ENCODE assay signal across 8 cellular contexts in genomic region chrX:118459494-118459893, GRCh38. TPM values are rescaled to one million over a fixed set of nuclear protein-coding genes. Genes with fewer than 3 reads are reported as not detected.
DNase-seq lines count a peak whose midpoint lies in the region; ATAC-seq, FAIRE-seq and TF ChIP-seq lines count a peak whose summit lies in the region.

No MANE protein-coding gene starts in this region.

- H3K4me1 ChIP-seq in astrocyte (ENCODE audit: insufficient read depth, low read length), result no peaks in the 10 kb centered on the region
- H3K4me1 ChIP-seq in keratinocyte (ENCODE audit: control insufficient read depth, extremely low read depth, insufficient read depth, low read length), result no peaks in the 10 kb centered on the region

- no peaks in the 10 kb centered on the region for H3K9me1 ChIP-seq in keratinocyte (ENCODE audit: control insufficient read depth, extremely low read depth, insufficient read depth, low read length)

- H3K36me3 ChIP-seq in astrocyte (ENCODE audit: insufficient read depth, low read length) (no peaks in the 10 kb centered on the region), keratinocyte (ENCODE audit: control insufficient read depth in 2 of 2, extremely low read depth in 1 of 2, insufficient read depth in 2 of 2, low read length in 2 of 2) (no peaks in the 10 kb centered on the region)

- no peak overlapping the region for H3K4me3 ChIP-seq in astrocyte (ENCODE audit: insufficient read depth, low read depth, low read length)
- H3K4me3 ChIP-seq in keratinocyte (ENCODE audit: control insufficient read depth in 2 of 3, extremely low read depth in 1 of 3, insufficient read depth in 2 of 3, low read depth in 1 of 3, low read length in 3 of 3), result no peak overlapping the region

- H3K4me3 Mint-ChIP-seq in astrocyte (ENCODE audit: unreplicated experiment), result no peak overlapping the region

- peak; percentile 41 for FAIRE-seq in astrocyte (lab: Jason Lieb, UNC)
- FAIRE-seq in keratinocyte (lab: Jason Lieb, UNC), result no peak

- TF ChIP-seq CTCF in astrocyte (IDR thresholded peaks at IDR 0.05; ENCODE audit: insufficient read depth, low read depth, low read length) (peak; percentile 38), keratinocyte (optimal IDR thresholded peaks at IDR 0.05 in 1 of 3, IDR thresholded peaks at IDR 0.05 in 1 of 3, conservative IDR thresholded peaks at IDR 0.05 in 1 of 3; ENCODE audit: extremely low read depth in 1 of 3, insufficient read depth in 2 of 3, low read length in 3 of 3) (peak; percentile 28 to 46 (median 36)), omental fat pad (IDR thresholded peaks at IDR 0.05) (peak in 1 of 3 donors; percentile 11)

- POLR2A ChIA-PET in HEK293T (lab: Yijun Ruan, JAX), result interaction anchor here (1.4 kb wide), 1 partner anchor 142 kb away, joined by 5 read pairs; no protein-coding TSS in a partner anchor

- no peaks in the 10 kb centered on the region for H3K4me1 Mint-ChIP-seq in astrocyte (ENCODE audit: low read depth, unreplicated experiment)

- H3K27me3 Mint-ChIP-seq in astrocyte (ENCODE audit: low read depth, unreplicated experiment), result peaks cover 3% of the 10 kb centered on the region

- ATAC-seq in activated naive CD4-positive, alpha-beta T cell treated with anti-CD3 and anti-CD28 coated beads, Interleukin-2, amount 50 U/mL, for 72 hours, result peak; percentile 49 to 66
- no peak for ATAC-seq in omental fat pad (ENCODE audit: low FRiP score)

- no peaks in the 10 kb centered on the region for H3K36me3 Mint-ChIP-seq in activated naive CD4-positive, alpha-beta T cell treated with anti-CD3 and anti-CD28 coated beads, Interleukin-2, amount 50 U/mL, for 72 hours
- H3K36me3 Mint-ChIP-seq in astrocyte (ENCODE audit: low read depth, unreplicated experiment), result no peaks in the 10 kb centered on the region

- peak in 1 of 2 donors; percentile 4 for DNase-seq in activated naive CD4-positive, alpha-beta T cell treated with anti-CD3 and anti-CD28 coated beads, Interleukin-2, amount 50 U/mL, for 72 hours (ENCODE audit: low spot score in 2 of 2)
- no peak for DNase-seq in activated naive CD4-positive, alpha-beta T cell treated with anti-CD3 and anti-CD28 coated beads, Interleukin-2, amount 50 U/mL, for 16 hours
- peak; percentile 63 for DNase-seq in HEK293T (ENCODE audit: extremely low spot score)
- DNase-seq in NCI-H460 (ENCODE audit: extremely low read depth, low read depth), result peak; percentile 50
- peak; percentile 8 for DNase-seq in astrocyte (ENCODE audit: low read depth)
- no peak for DNase-seq in keratinocyte (ENCODE audit: low read depth, low spot score)
- DNase-seq in omental fat pad (ENCODE audit: low spot score), result no peak
- DNase-seq in activated gamma-delta T cell treated with Interleukin-2 at 50 U/mL for 16 hours, result no peak

- dilution Hi-C loops in keratinocyte (cut with MboI; ENCODE audit: extremely low pct_ligation_motif_present, low sequenced_read_pairs), result no loop called here

- CTCF ChIA-PET in HEK293T (lab: Yijun Ruan, JAX), result interaction anchor here (0.7 to 2.2 kb wide), 8 partner anchors 9 to 156 kb away, joined by 3 to 38 read pairs (median 4); no protein-coding TSS in a partner anchor

- H3K27ac Mint-ChIP-seq in activated naive CD4-positive, alpha-beta T cell treated with anti-CD3 and anti-CD28 coated beads, Interleukin-2, amount 50 U/mL, for 72 hours, result no peak overlapping the region
- H3K27ac Mint-ChIP-seq in astrocyte (ENCODE audit: unreplicated experiment), result no peak overlapping the region

- no peak overlapping the region for H3K4me2 ChIP-seq in astrocyte (ENCODE audit: low read length)
- no peak overlapping the region for H3K4me2 ChIP-seq in keratinocyte (ENCODE audit: control insufficient read depth, extremely low read depth, insufficient read depth, low read depth, low read length)

- no peaks in the 10 kb centered on the region for H3K9me3 ChIP-seq in astrocyte (ENCODE audit: insufficient read depth, low read depth, low read length)
- no peaks in the 10 kb centered on the region for H3K9me3 ChIP-seq in keratinocyte (ENCODE audit: control insufficient read depth, low read depth, low read length)

- H3K9me3 Mint-ChIP-seq in activated naive CD4-positive, alpha-beta T cell treated with anti-CD3 and anti-CD28 coated beads, Interleukin-2, amount 50 U/mL, for 72 hours, result no peaks in the 10 kb centered on the region
- no peaks in the 10 kb centered on the region for H3K9me3 Mint-ChIP-seq in astrocyte (ENCODE audit: unreplicated experiment)

- H3K27me3 ChIP-seq in astrocyte (ENCODE audit: insufficient read depth, low read length), result no peaks in the 10 kb centered on the region
- H3K27me3 ChIP-seq in keratinocyte (ENCODE audit: control insufficient read depth, extremely low read depth, insufficient read depth, low read length), result no peaks in the 10 kb centered on the region

- H3K79me2 ChIP-seq in astrocyte (ENCODE audit: insufficient read depth, low read length), result no peaks in the 10 kb centered on the region
- no peaks in the 10 kb centered on the region for H3K79me2 ChIP-seq in keratinocyte (ENCODE audit: control insufficient read depth, insufficient read depth, low read length)

- H3K27ac ChIP-seq in astrocyte (ENCODE audit: low read depth, low read length) (no peak overlapping the region), keratinocyte (ENCODE audit: control insufficient read depth, insufficient read depth, low read length) (no peak overlapping the region)

- H3K9ac ChIP-seq in astrocyte (ENCODE audit: low read length) (no peak overlapping the region), keratinocyte (ENCODE audit: control insufficient read depth, extremely low read depth, insufficient read depth, low read length) (no peak overlapping the region)

- H2AFZ ChIP-seq in astrocyte (ENCODE audit: low read depth, low read length), result no peak overlapping the region
- no peak overlapping the region for H2AFZ ChIP-seq in keratinocyte (ENCODE audit: control insufficient read depth, low read length)

- H4K20me1 ChIP-seq in astrocyte (ENCODE audit: insufficient read depth, low read length) (no peaks in the 10 kb centered on the region), keratinocyte (ENCODE audit: control insufficient read depth, extremely low read depth, insufficient read depth, low read length) (no peaks in the 10 kb centered on the region)

TF ChIP-seq in HEK293T, 16 proteins besides CTCF, POLR2A, EP300 and RAD21:
- TF ChIP-seq BHLHE40 (IDR thresholded peaks at IDR 0.05; ENCODE audit: borderline replicate concordance), result no peak
- TF ChIP-seq NFRKB (IDR thresholded peaks at IDR 0.05), result no peak
- no peak for TF ChIP-seq FOXK2 (IDR thresholded peaks at IDR 0.05)
- no peak for TF ChIP-seq ZNF384 (IDR thresholded peaks at IDR 0.05)
- no peak for TF ChIP-seq ELF4 (IDR thresholded peaks at IDR 0.05)
- no peak for TF ChIP-seq SP1 (IDR thresholded peaks at IDR 0.05)
- TF ChIP-seq ARNT (IDR thresholded peaks at IDR 0.05), result no peak
- TF ChIP-seq TARDBP (IDR thresholded peaks at IDR 0.05), result no peak
- no peak for TF ChIP-seq SUZ12 (IDR thresholded peaks at IDR 0.05)
- no peak for TF ChIP-seq LEF1 (IDR thresholded peaks at IDR 0.05; ENCODE audit: borderline replicate concordance)
TF ChIP-seq in HEK293T: peak in this region for 0.

RNA-seq across cellular contexts. Expression of gene DOCK11, which starts 36.1 kb away (rescaled TPM):
- total RNA-seq in activated naive CD4-positive, alpha-beta T cell treated with anti-CD3 and anti-CD28 coated beads, Interleukin-2, amount 50 U/mL, for 72 hours, result 10 to 100 TPM; 41.6 to 44.9 TPM
- total RNA-seq in NCI-H460 (2014; rRNA removed; shearing (Covaris generic)), result 25.0 TPM in 2 replicates
- 6.3 and 21.2 TPM in 2 replicates for polyA plus RNA-seq in NCI-H460 (2014; cell fraction: nucleus; rRNA removed)
- total RNA-seq in astrocyte (4.7 and 5.3 TPM in 2 replicates), omental fat pad (100 to 1,000 TPM in 1 of 4 donors, 10 to 100 TPM in 3; 62.1 to 156 (median 76.3) TPM)
- 2.8 to 4.6 TPM (median 3.0 TPM) in 3 replicates for polyA plus RNA-seq in keratinocyte
- 0.80 TPM for polyA plus RNA-seq in keratinocyte (2011; ENCODE audit: low read depth)
- 1.8 and 2.8 TPM in 2 replicates for polyA plus RNA-seq in keratinocyte (2011; cell fraction: cytosol; rRNA removed)
- polyA plus RNA-seq in keratinocyte (2011; cell fraction: nucleus; rRNA removed), result 4.5 TPM in 2 replicates
- 1.5 and 2.9 TPM in 2 replicates for polyA plus RNA-seq in keratinocyte (2012; ENCODE audit: low replicate concordance)
- 1.1 to 9.7 TPM (median 3.5 TPM) in 3 replicates for polyA minus RNA-seq in keratinocyte
- 1.5 TPM for polyA minus RNA-seq in keratinocyte (2011; cell fraction: cytosol; rRNA and poly(A)+ RNA removed)
- 2.8 and 6.3 TPM in 2 replicates for polyA minus RNA-seq in keratinocyte (2011; cell fraction: nucleus; rRNA and poly(A)+ RNA removed)

Comparison
In these comparisons a context has a peak if more than half of its experiments do, and no peak if none do; other contexts are left out.
1. DNase-seq: peak in HEK293T (single experiment), NCI-H460 (single experiment) and astrocyte (single experiment); none in activated naive CD4-positive, alpha-beta T cell treated with anti-CD3 and anti-CD28 coated beads, Interleukin-2, amount 50 U/mL, for 16 hours (single experiment), keratinocyte (single experiment), omental fat pad (single experiment) and activated gamma-delta T cell treated with Interleukin-2 at 50 U/mL for 16 hours (single experiment).